ENCODE assay signal across 9 cellular contexts in the genomic region with DNA sequence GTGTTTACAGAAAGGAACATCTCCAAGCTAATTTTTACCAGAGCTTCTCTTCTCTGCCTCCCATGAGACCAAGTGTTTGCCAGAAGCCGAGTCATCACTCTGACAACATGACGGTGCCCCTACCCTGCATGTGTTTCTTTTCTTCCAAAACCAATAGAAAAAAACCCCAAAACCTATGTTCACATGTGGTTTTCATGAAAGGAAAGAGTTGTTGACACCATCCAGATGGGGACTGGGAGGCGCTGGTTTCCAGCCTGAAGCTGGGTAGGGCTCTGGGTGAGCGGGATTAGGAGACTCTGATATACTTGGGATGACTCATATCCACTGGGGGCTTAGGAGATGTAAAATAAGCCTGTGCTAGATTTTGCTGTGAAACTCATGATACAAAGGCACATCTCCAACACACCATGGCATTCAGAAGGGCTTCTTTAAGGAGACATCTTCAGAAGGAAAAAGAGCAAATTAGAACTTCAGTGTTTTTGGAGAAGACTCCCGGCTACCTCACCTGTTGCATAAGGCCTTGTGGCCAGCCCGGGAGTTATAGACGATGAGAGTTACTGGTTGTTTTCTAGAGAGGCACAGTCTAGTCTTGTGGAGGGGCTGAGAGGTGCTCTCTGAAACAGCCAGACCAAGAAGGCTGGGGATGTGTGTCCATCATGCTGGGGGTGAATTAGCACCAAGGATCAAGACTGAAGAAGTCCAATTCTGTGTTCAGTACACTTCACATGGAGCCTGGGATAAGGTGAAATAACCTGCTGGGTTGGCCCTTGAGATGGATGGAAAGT.
DNase-seq lines count a peak whose midpoint lies in the region; ATAC-seq and TF ChIP-seq lines count a peak whose summit lies in the region.
"Had no signal": no experiment of that assay in that cellular context is flagged by ENCODE, and none has a peak within 500 bp of the region (broad histone marks: within the 10 kb centered on the region; RNA-seq: fewer than 3 reads in every experiment).

No MANE protein-coding gene starts in this region.

- no peak for TF ChIP-seq CTCF in activated B cell treated with CpG ODN at 0.5 μM for 24 hours (IDR thresholded peaks at IDR 0.05)

- H3K9me3 ChIP-seq in effector memory CD4-positive, alpha-beta T cell (ENCODE audit: control insufficient read depth, low read length) = no peaks in the 10 kb centered on the region
- H3K9me3 ChIP-seq: upper lobe of left lung had no signal

- H3K27me3 ChIP-seq in effector memory CD4-positive, alpha-beta T cell (replicated peaks; ENCODE audit: control insufficient read depth, insufficient read depth, low read length, poor library complexity, severe bottlenecking) = no peaks in the 10 kb centered on the region
- H3K27me3 ChIP-seq: upper lobe of left lung had no signal

- peak overlapping the region; percentile 95 for H3K27ac Mint-ChIP-seq in activated B cell treated with CpG ODN at 0.5 μM for 24 hours

- DNase-seq in activated T-cell treated with anti-CD3 and anti-CD28 coated beads for 48 hours (ENCODE audit: low read depth) (peak; percentile 1), activated T-cell treated with anti-CD3 and anti-CD28 coated beads for 4 hours (no peak), activated B cell treated with CpG ODN at 0.5 μM for 24 hours (no peak), smooth muscle cell of the brain vasculature (ENCODE audit: low read depth, low spot score) (peak; percentile 83), NCI-H748 (lab: John Stamatoyannopoulos, UW; ENCODE audit: unreplicated experiment) (no peak)
- no peak for DNase-seq in activated CD8-positive, alpha-beta memory T cell treated with anti-CD3 and anti-CD28 coated beads, Interleukin-2, amount 50 U/mL, for 4 hours
- no peak for DNase-seq in effector memory CD4-positive, alpha-beta T cell
- DNase-seq: upper lobe of left lung had no signal

- H3K4me3 ChIP-seq in effector memory CD4-positive, alpha-beta T cell (ENCODE audit: insufficient read depth, low read depth, low read length, poor library complexity, severe bottlenecking) = no peak overlapping the region
- H3K4me3 ChIP-seq: upper lobe of left lung had no signal

- no peaks in the 10 kb centered on the region for H3K4me1 ChIP-seq in effector memory CD4-positive, alpha-beta T cell (ENCODE audit: control insufficient read depth, insufficient read depth, low read length, poor library complexity, severe bottlenecking)
- H3K4me1 ChIP-seq: upper lobe of left lung had no signal

- H3K4me3 Mint-ChIP-seq in activated B cell treated with CpG ODN at 0.5 μM for 24 hours = peak overlapping the region; percentile 64

- POLR2A ChIA-PET in activated B cell treated with CpG ODN at 0.5 μM for 24 hours (lab: Charles Lee) = interaction anchor here (0.7 to 3.5 kb wide), 11 partner anchors 14 to 1726 kb away, joined by 3 to 40 read pairs (median 3); a partner anchor contains a TSS

- H3K4me1 Mint-ChIP-seq in activated B cell treated with CpG ODN at 0.5 μM for 24 hours = peaks cover 78% of the 10 kb centered on the region

- H3K36me3 Mint-ChIP-seq in activated B cell treated with CpG ODN at 0.5 μM for 24 hours (ENCODE audit: low read depth) = peaks cover 2% of the 10 kb centered on the region

- CTCF ChIA-PET in activated B cell treated with CpG ODN at 0.5 μM for 24 hours (lab: Charles Lee) = interaction anchor here (1.2 kb wide), 1 partner anchor 208 kb away, joined by 3 read pairs; no protein-coding TSS in a partner anchor

- peaks cover 11% of the 10 kb centered on the region for H3K9me3 Mint-ChIP-seq in activated B cell treated with CpG ODN at 0.5 μM for 24 hours

- no peaks in the 10 kb centered on the region for H3K36me3 ChIP-seq in effector memory CD4-positive, alpha-beta T cell (ENCODE audit: control insufficient read depth, insufficient read depth, low read length)
- H3K36me3 ChIP-seq: upper lobe of left lung had no signal

- no peaks in the 10 kb centered on the region for H3K27me3 Mint-ChIP-seq in activated B cell treated with CpG ODN at 0.5 μM for 24 hours

- no peak overlapping the region for H3K27ac ChIP-seq in effector memory CD4-positive, alpha-beta T cell (ENCODE audit: insufficient read depth, low read length, poor library complexity, severe bottlenecking)
- H3K27ac ChIP-seq: upper lobe of left lung had no signal

- intact Hi-C loops in activated B cell treated with CpG ODN at 0.5 μM for 24 hours (cut with micrococcal nuclease) = loop anchor here (1.0 to 5.0 kb wide), 4 partner anchors 29 to 980 kb away; a partner anchor contains a TSS

- peak; percentile 45 for ATAC-seq in HG02840 (IDR thresholded peaks at IDR 0.05; ENCODE audit: low FRiP score, unreplicated experiment)
- peak; percentile 38 for ATAC-seq in activated B cell treated with CpG ODN at 0.5 μM for 24 hours (ENCODE audit: low read depth)

Comparison
In these comparisons a context has a peak if more than half of its experiments do, and no peak if none do; other contexts are left out.
1. DNase-seq: peak in activated T-cell treated with anti-CD3 and anti-CD28 coated beads for 48 hours (single experiment) and smooth muscle cell of the brain vasculature (single experiment); none in activated T-cell treated with anti-CD3 and anti-CD28 coated beads for 4 hours (single experiment), activated B cell treated with CpG ODN at 0.5 μM for 24 hours (single experiment), NCI-H748 (single experiment), activated CD8-positive, alpha-beta memory T cell treated with anti-CD3 and anti-CD28 coated beads, Interleukin-2, amount 50 U/mL, for 4 hours (single experiment) and effector memory CD4-positive, alpha-beta T cell (0 of 3).